In genomic region chr14:73851567-73852382, GRCh38 we compare ENCODE assay signal across 8 cellular contexts. TPM values are rescaled to one million over a fixed set of nuclear protein-coding genes. Genes with fewer than 3 reads are reported as not detected.
DNase-seq lines count a peak whose midpoint lies in the region; ATAC-seq and TF ChIP-seq lines count a peak whose summit lies in the region.

PTGR2 (plus strand) TSS chr14:73851831; CDS start chr14:73858863, 7,032 bp downstream.

- no peaks in the 10 kb centered on the region; the same call in 1 of the 2 replicates for H3K79me2 ChIP-seq in GM23338 (replicated peaks; ENCODE audit: insufficient read depth)

- H3K4me2 ChIP-seq in GM23338: peak within 1 kb of the TSS; percentile 79

- no peak for TF ChIP-seq CTCF in GM23338 (conservative IDR thresholded peaks at IDR 0.05; ENCODE audit: low read depth in 2 of 2)
- TF ChIP-seq CTCF in LNCaP clone FGC (IDR thresholded peaks at IDR 0.05; ENCODE audit: control insufficient read depth, extremely low read depth, insufficient read depth): no peak
- TF ChIP-seq CTCF in fibroblast of mammary gland (conservative IDR thresholded peaks at IDR 0.05; ENCODE audit: control insufficient read depth, insufficient read depth, low read depth, low read length): peak; percentile 1

- H3K36me3 ChIP-seq in GM23338 (ENCODE audit: insufficient read depth): no peaks in the 10 kb centered on the region

- H3K9me3 Mint-ChIP-seq in GM23338: no peaks in the 10 kb centered on the region; the same call in 2 of the 3 replicates
- H3K9me3 Mint-ChIP-seq in activated T-helper 2 cell treated with anti-CD3 and anti-CD28 coated beads, Interferon-gamma antibody, Interleukin-2, Interleukin-4, amounts not matched to agents 10 μg/mL and 5 μg/mL and 100 μg/mL, durations not matched to agents 14 hours and 24 hours and 36 hours: no peaks in the 10 kb centered on the region
- H3K9me3 Mint-ChIP-seq in naive thymus-derived CD8-positive, alpha-beta T cell: no peaks in the 10 kb centered on the region
- no peaks in the 10 kb centered on the region for H3K9me3 Mint-ChIP-seq in stimulated activated naive B cell treated with anti-CD40 and anti-IgM and Interleukin-4, amounts not matched to agents 10 μg/mL and 1 μg/mL and 100 μg/mL, for 72 hours

- intact Hi-C loops in activated T-helper 2 cell treated with anti-CD3 and anti-CD28 coated beads, Interferon-gamma antibody, Interleukin-2, Interleukin-4, amounts not matched to agents 10 μg/mL and 5 μg/mL and 100 μg/mL, durations not matched to agents 14 hours and 24 hours and 36 hours (cut with micrococcal nuclease): loop anchor here (5.0 kb wide), 1 partner anchor 64 kb away; no protein-coding TSS in a partner anchor

- H3K27ac ChIP-seq in GM23338 (ENCODE audit: low read depth): peak within 1 kb of the TSS; percentile 86

- no peaks in the 10 kb centered on the region for H3K9me2 ChIP-seq in GM23338 (ENCODE audit: insufficient read depth)

- peak; percentile 93 for ATAC-seq in GM23338
- peak; percentile 92 to 96 for ATAC-seq in naive thymus-derived CD8-positive, alpha-beta T cell
- peak; percentile 97 to 98 for ATAC-seq in stimulated activated naive B cell treated with anti-CD40 and anti-IgM and Interleukin-4, amounts not matched to agents 10 μg/mL and 1 μg/mL and 100 μg/mL, for 72 hours (replicated peaks)

- H3K4me1 Mint-ChIP-seq in GM23338: peaks cover 12% of the 10 kb centered on the region
- H3K4me1 Mint-ChIP-seq in activated T-helper 2 cell treated with anti-CD3 and anti-CD28 coated beads, Interferon-gamma antibody, Interleukin-2, Interleukin-4, amounts not matched to agents 10 μg/mL and 5 μg/mL and 100 μg/mL, durations not matched to agents 14 hours and 24 hours and 36 hours (ENCODE audit: low read depth): peaks cover 14% of the 10 kb centered on the region
- peaks cover 18 to 26% (median 19%) of the 10 kb centered on the region in 4 donors for H3K4me1 Mint-ChIP-seq in naive thymus-derived CD8-positive, alpha-beta T cell
- H3K4me1 Mint-ChIP-seq in stimulated activated naive B cell treated with anti-CD40 and anti-IgM and Interleukin-4, amounts not matched to agents 10 μg/mL and 1 μg/mL and 100 μg/mL, for 72 hours: peaks cover 9 to 20% of the 10 kb centered on the region in 2 donors

- H4K20me1 ChIP-seq in GM23338 (replicated peaks; ENCODE audit: insufficient read depth): no peaks in the 10 kb centered on the region

- H3K4me3 ChIP-seq in GM23338 (peak within 1 kb of the TSS; percentile 74), LNCaP clone FGC (ENCODE audit: low read depth, low read length) (peak within 1 kb of the TSS; percentile 79), fibroblast of mammary gland (ENCODE audit: control insufficient read depth, low read depth, low read length) (peak within 1 kb of the TSS; percentile 84)

- H3K36me3 Mint-ChIP-seq in GM23338 (ENCODE audit: low read depth): no peaks in the 10 kb centered on the region; the same call in 2 of the 3 replicates
- no peaks in the 10 kb centered on the region for H3K36me3 Mint-ChIP-seq in activated T-helper 2 cell treated with anti-CD3 and anti-CD28 coated beads, Interferon-gamma antibody, Interleukin-2, Interleukin-4, amounts not matched to agents 10 μg/mL and 5 μg/mL and 100 μg/mL, durations not matched to agents 14 hours and 24 hours and 36 hours (ENCODE audit: low read depth)
- H3K36me3 Mint-ChIP-seq in naive thymus-derived CD8-positive, alpha-beta T cell: no peaks in the 10 kb centered on the region
- H3K36me3 Mint-ChIP-seq in stimulated activated naive B cell treated with anti-CD40 and anti-IgM and Interleukin-4, amounts not matched to agents 10 μg/mL and 1 μg/mL and 100 μg/mL, for 72 hours: peaks cover 5% of the 10 kb centered on the region in 2 donors

- H3F3A ChIP-seq in GM23338 (replicated peaks; ENCODE audit: low read depth): no peaks in the 10 kb centered on the region

- H3K4me1 ChIP-seq in GM23338 (ENCODE audit: insufficient read depth): peaks cover 6% of the 10 kb centered on the region

- POLR2A ChIA-PET in naive thymus-derived CD8-positive, alpha-beta T cell (lab: Charles Lee): interaction anchor here (0.6 to 2.6 kb wide), 12 partner anchors 9 to 239 kb away, joined by 3 to 15 read pairs (median 4); partner anchors contain the start of genes ACOT6 and ZNF410

- peaks cover 5% of the 10 kb centered on the region for H3K27me3 Mint-ChIP-seq in GM23338 (ENCODE audit: insufficient read depth, low read depth, poor library complexity)
- H3K27me3 Mint-ChIP-seq in activated T-helper 2 cell treated with anti-CD3 and anti-CD28 coated beads, Interferon-gamma antibody, Interleukin-2, Interleukin-4, amounts not matched to agents 10 μg/mL and 5 μg/mL and 100 μg/mL, durations not matched to agents 14 hours and 24 hours and 36 hours (ENCODE audit: low read depth): peaks cover 2% of the 10 kb centered on the region
- H3K27me3 Mint-ChIP-seq in naive thymus-derived CD8-positive, alpha-beta T cell: no peaks in the 10 kb centered on the region
- H3K27me3 Mint-ChIP-seq in stimulated activated naive B cell treated with anti-CD40 and anti-IgM and Interleukin-4, amounts not matched to agents 10 μg/mL and 1 μg/mL and 100 μg/mL, for 72 hours: no peaks in the 10 kb centered on the region

- H3K27ac Mint-ChIP-seq in GM23338: peak within 1 kb of the TSS; percentile 99
- H3K27ac Mint-ChIP-seq in activated T-helper 2 cell treated with anti-CD3 and anti-CD28 coated beads, Interferon-gamma antibody, Interleukin-2, Interleukin-4, amounts not matched to agents 10 μg/mL and 5 μg/mL and 100 μg/mL, durations not matched to agents 14 hours and 24 hours and 36 hours: peak within 1 kb of the TSS; percentile 96
- H3K27ac Mint-ChIP-seq in naive thymus-derived CD8-positive, alpha-beta T cell: peak within 1 kb of the TSS; percentile 92 to 100 (median 99)
- peak within 1 kb of the TSS; percentile 99 for H3K27ac Mint-ChIP-seq in stimulated activated naive B cell treated with anti-CD40 and anti-IgM and Interleukin-4, amounts not matched to agents 10 μg/mL and 1 μg/mL and 100 μg/mL, for 72 hours

- H3K27me3 ChIP-seq in GM23338 (ENCODE audit: insufficient read depth): no peaks in the 10 kb centered on the region

- DNase-seq in DMS79 treated with DMSO at 0.1 percent for 48 hours (lab: John Stamatoyannopoulos, UW) (peak; percentile 97), GM23338 (ENCODE audit: low spot score) (peak; percentile 99), LNCaP clone FGC (ENCODE audit: low read depth) (peak; percentile 78), RPMI8226 (peak; percentile 70), fibroblast of mammary gland (ENCODE audit: low read depth) (peak; percentile 95)
- peak; percentile 81 for DNase-seq in activated T-helper 2 cell treated with anti-CD3 and anti-CD28 coated beads, Interferon-gamma antibody, Interleukin-2, Interleukin-4, amounts not matched to agents 10 μg/mL and 5 μg/mL and 100 μg/mL, durations not matched to agents 14 hours and 24 hours and 36 hours (ENCODE audit: low spot score)
- peak; percentile 85 to 97 (median 92) for DNase-seq in naive thymus-derived CD8-positive, alpha-beta T cell
- DNase-seq in stimulated activated naive B cell treated with anti-CD40 and anti-IgM and Interleukin-4, amounts not matched to agents 10 μg/mL and 1 μg/mL and 100 μg/mL, for 72 hours: peak; percentile 91

- H3K4me3 Mint-ChIP-seq in GM23338: peak within 1 kb of the TSS; percentile 99
- H3K4me3 Mint-ChIP-seq in activated T-helper 2 cell treated with anti-CD3 and anti-CD28 coated beads, Interferon-gamma antibody, Interleukin-2, Interleukin-4, amounts not matched to agents 10 μg/mL and 5 μg/mL and 100 μg/mL, durations not matched to agents 14 hours and 24 hours and 36 hours (ENCODE audit: low read depth): peak within 1 kb of the TSS; percentile 90
- peak within 1 kb of the TSS; percentile 89 to 98 (median 98) for H3K4me3 Mint-ChIP-seq in naive thymus-derived CD8-positive, alpha-beta T cell
- H3K4me3 Mint-ChIP-seq in stimulated activated naive B cell treated with anti-CD40 and anti-IgM and Interleukin-4, amounts not matched to agents 10 μg/mL and 1 μg/mL and 100 μg/mL, for 72 hours: peak within 1 kb of the TSS; percentile 94 to 99

- H2AFZ ChIP-seq in GM23338: peak within 1 kb of the TSS; percentile 74

TF ChIP-seq in GM23338, 12 proteins besides CTCF, POLR2A, EP300 and RAD21 (continues in another document):
- TF ChIP-seq ETS1 (IDR thresholded peaks at IDR 0.05): peak; percentile 30; the same call in 1 of the 2 replicates

RNA-seq across cellular contexts. Expression of gene PTGR2, which starts in this region (rescaled TPM):
- total RNA-seq in GM23338 (2014; rRNA removed; shearing (Covaris generic)): 9.5 and 20.0 TPM in 2 replicates
- polyA plus RNA-seq in GM23338 (2016; fragmentation: Nextera tagmentation; extraction: Ambion mirVana): 19.9 and 25.4 TPM in 2 replicates
- 1.4 and 1.6 TPM in 2 replicates for total RNA-seq in activated T-helper 2 cell treated with anti-CD3 and anti-CD28 coated beads, Interferon-gamma antibody, Interleukin-2, Interleukin-4, amounts not matched to agents 10 μg/mL and 5 μg/mL and 100 μg/mL, durations not matched to agents 14 hours and 24 hours and 36 hours
- total RNA-seq in naive thymus-derived CD8-positive, alpha-beta T cell: 1 to 10 TPM; 8.7 to 9.4 TPM
- polyA plus RNA-seq in naive thymus-derived CD8-positive, alpha-beta T cell: 1 to 10 TPM; 4.4 to 5.9 (median 5.1) TPM

Comparison
In these comparisons a context has a peak if more than half of its experiments do, and no peak if none do; other contexts are left out.
1. Peak in every context shown above with its lines: DNase-seq, ATAC-seq, H3K4me3 ChIP-seq and H3K27ac ChIP-seq.